Comparison of ENCODE assay signal across 38 cellular contexts in genomic region chr6:149725785-149726184, GRCh38.
"Had no signal": no experiment of that assay in that cellular context is flagged by ENCODE, and none has a peak within 500 bp of the region (broad histone marks: within the 10 kb centered on the region; RNA-seq: fewer than 3 reads in every experiment).

No MANE protein-coding gene starts in this region.

- DNase-seq: activated B cell treated with CpG ODN at 0.5 μM for 24 hours; activated CD4-positive, alpha-beta memory T cell treated with anti-CD3 and anti-CD28 coated beads for 36 hours; activated CD4-positive, alpha-beta T cell treated with anti-CD3 and anti-CD28 coated beads for 4 hours; activated CD4-positive, alpha-beta T cell treated with anti-CD3 and anti-CD28 coated beads, Interleukin-2, amount 10 ng/mL, durations not matched to agents 24 days and 14 days; activated CD4-positive, alpha-beta T cell treated with anti-CD3 and anti-CD28 coated beads, Interleukin-2, amount 50 U/mL, for 1 hour; activated CD4-positive, alpha-beta T cell treated with anti-CD3 and anti-CD28 coated beads, Interleukin-2, amount 50 U/mL, for 4 hours; activated CD4-positive, CD25-positive, alpha-beta regulatory T cell treated with anti-CD3 and anti-CD28 coated beads, Interleukin-2, amount 50 U/mL, for 72 hours; activated CD8-positive, alpha-beta memory T cell treated with anti-CD3 and anti-CD28 coated beads, Interleukin-2, amount 50 U/mL, for 4 hours; activated CD8-positive, alpha-beta T cell treated with anti-CD3 and anti-CD28 coated beads for 36 hours; activated effector memory CD4-positive, alpha-beta T cell treated with anti-CD3 and anti-CD28 coated beads, Interleukin-2, amount 50 U/mL, for 16 hours; activated gamma-delta T cell treated with Interleukin-2 at 50 U/mL for 16 hours; activated naive CD4-positive, alpha-beta T cell; activated naive CD4-positive, alpha-beta T cell treated with anti-CD3 and anti-CD28 coated beads for 36 hours; activated naive CD4-positive, alpha-beta T cell treated with anti-CD3 and anti-CD28 coated beads, Interleukin-2, amount 50 U/mL, for 16 hours; activated naive CD8-positive, alpha-beta T cell treated with anti-CD3 and anti-CD28 coated beads for 36 hours; activated T-cell treated with anti-CD3 and anti-CD28 coated beads for 4 hours; activated T-cell treated with anti-CD3 and anti-CD28 coated beads, Interleukin-2, amount 50 U/mL, for 1 hour; activated T-cell treated with anti-CD3 and anti-CD28 coated beads, Interleukin-2, amount 50 U/mL, for 4 hours; activated T-cell treated with anti-CD3 and anti-CD28 coated beads, Interleukin-2, amount 50 U/mL, for 72 hours; adrenal gland; amniotic stem cell; aorta; body of pancreas; brain microvascular endothelial cell; cerebellar nuclear complex; T-helper 1 cell; T-helper 2 cell; T-helper 9 cell had no signal

- H3K9me3 Mint-ChIP-seq: activated B cell treated with CpG ODN at 0.5 μM for 24 hours; activated CD4-positive, alpha-beta memory T cell treated with anti-CD3 and anti-CD28 coated beads for 36 hours; activated CD4-positive, alpha-beta T cell treated with anti-CD3 and anti-CD28 coated beads, Interleukin-2, amount 10 ng/mL, durations not matched to agents 24 days and 14 days; activated CD8-positive, alpha-beta T cell treated with anti-CD3 and anti-CD28 coated beads for 36 hours; activated naive CD4-positive, alpha-beta T cell treated with anti-CD3 and anti-CD28 coated beads for 36 hours; activated naive CD4-positive, alpha-beta T cell treated with anti-CD3 and anti-CD28 coated beads, Interleukin-2, amount 50 U/mL, for 72 hours; activated naive CD8-positive, alpha-beta T cell treated with anti-CD3 and anti-CD28 coated beads for 36 hours; activated T-cell treated with anti-CD3 and anti-CD28 coated beads, Interleukin-2, amount 50 U/mL, for 4 hours; activated T-cell treated with anti-CD3 and anti-CD28 coated beads, Interleukin-2, amount 50 U/mL, for 72 hours; activated T-helper 1 cell treated with anti-CD3 and anti-CD28 coated beads, Interleukin-12 subunit alpha, Interleukin-12 subunit beta, Interleukin-2, Interleukin-4 antibody, amounts not matched to agents 30 ng/mL and 10 ng/mL and 1 ng/mL, durations not matched to agents 14 hours and 24 hours and 36 hours; activated T-helper 17 cell treated with anti-CD3 and anti-CD28 coated beads, Interleukin-2, amount 50 U/mL, for 72 hours; central memory CD8-positive, alpha-beta T cell; T-helper 1 cell treated with Interleukin-12 subunit alpha and Interleukin-12 subunit beta and Interleukin-4 antibody, amounts not matched to agents 30 μg/mL and 1 μg/mL, for 36 hours; T-helper 2 cell treated with Interferon-gamma antibody and Interleukin-4, amounts not matched to agents 5 μg/mL and 100 μg/mL, for 36 hours had no signal

- H3K27me3 ChIP-seq: adrenal gland, body of pancreas, brain microvascular endothelial cell, breast epithelium had no signal

- H3K27ac Mint-ChIP-seq: activated B cell treated with CpG ODN at 0.5 μM for 24 hours; activated CD4-positive, alpha-beta memory T cell treated with anti-CD3 and anti-CD28 coated beads for 36 hours; activated CD4-positive, alpha-beta T cell treated with anti-CD3 and anti-CD28 coated beads, Interleukin-2, amount 10 ng/mL, durations not matched to agents 24 days and 14 days; activated CD8-positive, alpha-beta T cell treated with anti-CD3 and anti-CD28 coated beads for 36 hours; activated naive CD4-positive, alpha-beta T cell treated with anti-CD3 and anti-CD28 coated beads for 36 hours; activated naive CD4-positive, alpha-beta T cell treated with anti-CD3 and anti-CD28 coated beads, Interleukin-2, amount 50 U/mL, for 72 hours; activated naive CD8-positive, alpha-beta T cell treated with anti-CD3 and anti-CD28 coated beads for 36 hours; activated T-cell treated with anti-CD3 and anti-CD28 coated beads, Interleukin-2, amount 50 U/mL, for 72 hours; activated T-helper 1 cell treated with anti-CD3 and anti-CD28 coated beads, Interleukin-12 subunit alpha, Interleukin-12 subunit beta, Interleukin-2, Interleukin-4 antibody, amounts not matched to agents 30 ng/mL and 10 ng/mL and 1 ng/mL, durations not matched to agents 14 hours and 24 hours and 36 hours; activated T-helper 17 cell treated with anti-CD3 and anti-CD28 coated beads, Interleukin-2, amount 50 U/mL, for 72 hours; T-helper 1 cell treated with Interleukin-12 subunit alpha and Interleukin-12 subunit beta and Interleukin-4 antibody, amounts not matched to agents 30 μg/mL and 1 μg/mL, for 36 hours; T-helper 2 cell treated with Interferon-gamma antibody and Interleukin-4, amounts not matched to agents 5 μg/mL and 100 μg/mL, for 36 hours had no signal

- H3K4me1 ChIP-seq: adrenal gland, breast epithelium had no signal

- H3K9me3 ChIP-seq: adrenal gland, body of pancreas, breast epithelium had no signal

- ATAC-seq: activated CD8-positive, alpha-beta T cell treated with anti-CD3 and anti-CD28 coated beads for 36 hours; activated naive CD4-positive, alpha-beta T cell treated with anti-CD3 and anti-CD28 coated beads, Interleukin-2, amount 50 U/mL, for 72 hours; activated T-cell treated with anti-CD3 and anti-CD28 coated beads, Interleukin-2, amount 50 U/mL, for 4 hours; activated T-cell treated with anti-CD3 and anti-CD28 coated beads, Interleukin-2, amount 50 U/mL, for 72 hours; activated T-helper 17 cell treated with anti-CD3 and anti-CD28 coated beads, Interleukin-2, amount 50 U/mL, for 72 hours; body of pancreas had no signal

- H3K36me3 Mint-ChIP-seq: activated naive CD4-positive, alpha-beta T cell treated with anti-CD3 and anti-CD28 coated beads, Interleukin-2, amount 50 U/mL, for 72 hours had no signal

- H3K4me3 ChIP-seq: adrenal gland, body of pancreas, breast epithelium had no signal

- H3K27me3 Mint-ChIP-seq: activated B cell treated with CpG ODN at 0.5 μM for 24 hours; activated CD4-positive, alpha-beta memory T cell treated with anti-CD3 and anti-CD28 coated beads for 36 hours; activated CD4-positive, alpha-beta T cell treated with anti-CD3 and anti-CD28 coated beads, Interleukin-2, amount 10 ng/mL, durations not matched to agents 24 days and 14 days; activated CD8-positive, alpha-beta T cell treated with anti-CD3 and anti-CD28 coated beads for 36 hours; activated naive CD8-positive, alpha-beta T cell treated with anti-CD3 and anti-CD28 coated beads for 36 hours; activated T-helper 17 cell treated with anti-CD3 and anti-CD28 coated beads, Interleukin-2, amount 50 U/mL, for 72 hours; central memory CD8-positive, alpha-beta T cell had no signal

- H3K4me3 Mint-ChIP-seq: activated B cell treated with CpG ODN at 0.5 μM for 24 hours; activated CD4-positive, alpha-beta memory T cell treated with anti-CD3 and anti-CD28 coated beads for 36 hours; activated CD4-positive, alpha-beta T cell treated with anti-CD3 and anti-CD28 coated beads, Interleukin-2, amount 10 ng/mL, durations not matched to agents 24 days and 14 days; activated CD8-positive, alpha-beta T cell treated with anti-CD3 and anti-CD28 coated beads for 36 hours; activated naive CD4-positive, alpha-beta T cell treated with anti-CD3 and anti-CD28 coated beads for 36 hours; activated naive CD8-positive, alpha-beta T cell treated with anti-CD3 and anti-CD28 coated beads for 36 hours; activated T-cell treated with anti-CD3 and anti-CD28 coated beads, Interleukin-2, amount 50 U/mL, for 4 hours; activated T-cell treated with anti-CD3 and anti-CD28 coated beads, Interleukin-2, amount 50 U/mL, for 72 hours; activated T-helper 1 cell treated with anti-CD3 and anti-CD28 coated beads, Interleukin-12 subunit alpha, Interleukin-12 subunit beta, Interleukin-2, Interleukin-4 antibody, amounts not matched to agents 30 ng/mL and 10 ng/mL and 1 ng/mL, durations not matched to agents 14 hours and 24 hours and 36 hours; activated T-helper 17 cell treated with anti-CD3 and anti-CD28 coated beads, Interleukin-2, amount 50 U/mL, for 72 hours; central memory CD8-positive, alpha-beta T cell; T-helper 1 cell treated with Interleukin-12 subunit alpha and Interleukin-12 subunit beta and Interleukin-4 antibody, amounts not matched to agents 30 μg/mL and 1 μg/mL, for 36 hours; T-helper 2 cell treated with Interferon-gamma antibody and Interleukin-4, amounts not matched to agents 5 μg/mL and 100 μg/mL, for 36 hours had no signal

- H3K27ac ChIP-seq: adrenal gland, body of pancreas, brain microvascular endothelial cell, breast epithelium, VCaP had no signal

- FAIRE-seq: astrocyte, TTC549 had no signal
